1 cellular context compared by ENCODE assay signal in genomic region chr2:147548453-147548852, GRCh38.
TF ChIP-seq lines count a peak whose summit lies in the region.

No MANE protein-coding gene starts in this region.

TF ChIP-seq in SK-N-SH treated with all-trans-retinoic acid at 6 μM for 48 hours, 23 proteins besides CTCF, POLR2A, EP300 and RAD21 (continued from another document):
- no peak for TF ChIP-seq CREB5 (CRISPR knock-in tag; IDR thresholded peaks at IDR 0.05; ENCODE audit: low read depth)
- no peak for TF ChIP-seq ARNTL (CRISPR knock-in tag; IDR thresholded peaks at IDR 0.05; ENCODE audit: borderline replicate concordance, low read depth)
- TF ChIP-seq POU6F1 (CRISPR knock-in tag; IDR thresholded peaks at IDR 0.05; ENCODE audit: borderline replicate concordance, low read depth): no peak
- no peak for TF ChIP-seq ZNF70 (CRISPR knock-in tag; IDR thresholded peaks at IDR 0.05)
- TF ChIP-seq ZNF565 (CRISPR knock-in tag; conservative IDR thresholded peaks at IDR 0.05; ENCODE audit: low read depth): no peak
- no peak for TF ChIP-seq ISL1 (CRISPR knock-in tag; IDR thresholded peaks at IDR 0.05)
- TF ChIP-seq SNAI2 (CRISPR knock-in tag; IDR thresholded peaks at IDR 0.05): no peak
- TF ChIP-seq GLIS3 (CRISPR knock-in tag; IDR thresholded peaks at IDR 0.05): no peak
- TF ChIP-seq PPARA (CRISPR knock-in tag; IDR thresholded peaks at IDR 0.05; ENCODE audit: borderline replicate concordance): no peak
- no peak for TF ChIP-seq CSRNP3 (CRISPR knock-in tag; IDR thresholded peaks at IDR 0.05)
